In genomic region chr15:90982135-90982534, GRCh38 we compare ENCODE assay signal across 13 cellular contexts. TPM values are rescaled to one million over a fixed set of nuclear protein-coding genes. Genes with fewer than 3 reads are reported as not detected.
DNase-seq lines count a peak whose midpoint lies in the region; ATAC-seq, FAIRE-seq and TF ChIP-seq lines count a peak whose summit lies in the region.
"Had no signal": no experiment of that assay in that cellular context is flagged by ENCODE, and none has a peak within 500 bp of the region (broad histone marks: within the 10 kb centered on the region; RNA-seq: fewer than 3 reads in every experiment).

No MANE protein-coding gene starts in this region.

- H3K4me3 ChIP-seq in HepG2 (replicated peaks in 1 of 3; ENCODE audit: insufficient read depth in 1 of 3, low read depth in 2 of 3, low read length in 3 of 3) (no peak overlapping the region), right lobe of liver (no peak overlapping the region)

- H3K79me2 ChIP-seq in HepG2 (ENCODE audit: insufficient read depth, low read length), result peaks cover 27% of the 10 kb centered on the region

- no peak for TF ChIP-seq CTCF in HepG2 (CRISPR knock-in tag; IDR thresholded peaks at IDR 0.05)
- no peak for TF ChIP-seq CTCF in right lobe of liver (IDR thresholded peaks at IDR 0.05)

- BruUV-seq in HepG2 (replicated peaks; lab: Mats Ljungman, UMichigan), result no TSS peak

- no peak for DNase-seq in HepG2 (ENCODE audit: low spot score)
- DNase-seq in right lobe of liver, result no peak
- DNase-seq in SIG-M5 (lab: John Stamatoyannopoulos, UW), result peak; percentile 2
- DNase-seq in NCI-H2227 treated with DMSO at 0.1 percent for 48 hours (lab: John Stamatoyannopoulos, UW), result no peak
- DNase-seq in KBM-7, result no peak
- no peak for DNase-seq in putamen (ENCODE audit: low spot score)
- DNase-seq in NCI-H1417 (lab: John Stamatoyannopoulos, UW), result no peak
- DNase-seq: CD4-positive, alpha-beta T cell; NCI-H2171 treated with DMSO at 0.1 percent for 48 hours had no signal

- H3K9me3 ChIP-seq in HepG2 (ENCODE audit: low read length) (no peaks in the 10 kb centered on the region), right lobe of liver (no peaks in the 10 kb centered on the region)

- TF ChIP-seq RAD21 in HepG2 (CRISPR knock-in tag; IDR thresholded peaks at IDR 0.05), result no peak

- H4K20me1 ChIP-seq in HepG2 (ENCODE audit: insufficient read depth, low read length), result no peaks in the 10 kb centered on the region

- H3K4me1 ChIP-seq in HepG2 (ENCODE audit: insufficient read depth, low read length), result no peaks in the 10 kb centered on the region
- H3K4me1 ChIP-seq in right lobe of liver, result no peaks in the 10 kb centered on the region

- no peaks in the 10 kb centered on the region for H3K27me3 ChIP-seq in HepG2 (ENCODE audit: control insufficient read depth in 1 of 2, insufficient read depth in 2 of 2, low read length in 2 of 2)
- no peaks in the 10 kb centered on the region for H3K27me3 ChIP-seq in right lobe of liver

- POLR2A ChIA-PET in HepG2 (lab: Yijun Ruan, JAX), result no interaction called here

- H3K9ac ChIP-seq in HepG2 (ENCODE audit: insufficient read depth, low read depth, low read length), result no peak overlapping the region

- WGBS in HepG2 (ENCODE audit: low lambda C conversion rate), result 99% methylated on average over 5 of the region's 5 CpGs
- 97% methylated on average over 5 of the region's 5 CpGs for WGBS in right lobe of liver (ENCODE audit: insufficient coverage, low coverage, low lambda C conversion rate, missing lambda C conversion rate)

- H3K27ac ChIP-seq in HepG2 (ENCODE audit: extremely low read length, insufficient read depth, low read length) (no peak overlapping the region), right lobe of liver (no peak overlapping the region)
- H3K27ac ChIP-seq: HL-60 had no signal

- peaks cover 16 to 73% of the 10 kb centered on the region in 2 experiments for H3K36me3 ChIP-seq in HepG2 (replicated peaks in 1 of 2; ENCODE audit: control insufficient read depth in 1 of 2, insufficient read depth in 2 of 2, low read length in 2 of 2)
- no peaks in the 10 kb centered on the region for H3K36me3 ChIP-seq in right lobe of liver

- ATAC-seq in HepG2, result no peak
- no peak for ATAC-seq in right lobe of liver
- peak; percentile 30 for ATAC-seq in HG03039 (IDR thresholded peaks at IDR 0.05; ENCODE audit: unreplicated experiment)
- ATAC-seq: left lobe of liver had no signal

- intact Hi-C loops in HepG2 (cut with micrococcal nuclease; ENCODE audit: unreplicated experiment) (no loop called here), right lobe of liver (cut with DNase I) (no loop called here)

- TF ChIP-seq EP300 in HepG2 (IDR thresholded peaks at IDR 0.05; ENCODE audit: low read depth in 2 of 2, low read length in 2 of 2) (no peak), HepG2 (CRISPR knock-in tag; IDR thresholded peaks at IDR 0.05; ENCODE audit: borderline replicate concordance) (no peak)

- TF ChIP-seq POLR2A in HepG2 (IDR thresholded peaks at IDR 0.05; ENCODE audit: insufficient read depth in 1 of 2, low read depth in 2 of 2, low read length in 2 of 2), result no peak
- TF ChIP-seq POLR2A in right lobe of liver (IDR thresholded peaks at IDR 0.05), result no peak

- H3K4me2 ChIP-seq in HepG2 (ENCODE audit: low read depth, low read length), result no peak overlapping the region

- CTCF ChIA-PET in HepG2 (lab: Yijun Ruan, JAX; ENCODE audit: low intra/inter-chr PET ratio, low total read pairs), result no interaction called here

- no peak for FAIRE-seq in HepG2 (lab: Jason Lieb, UNC)
- FAIRE-seq: endometrium had no signal

- no peak overlapping the region for H2AFZ ChIP-seq in HepG2 (ENCODE audit: low read length)

- in situ Hi-C loops in HepG2 (cut with HindIII; ENCODE audit: extremely low pct_ligation_motif_present, low pct_unique_long_range_greater_than_20kb) (no loop called here), KBM-7 (cut with MboI; ENCODE audit: low pct_unique_long_range_greater_than_20kb, low sequenced_read_pairs) (no loop called here)

RNA-seq across cellular contexts. Expression of gene PRC1, which starts 12.2 kb away (rescaled TPM):
- 162 and 214 TPM in 2 replicates for total RNA-seq in HepG2 (2016; rRNA removed; fragmentation: Illumina TruSeq; extraction: Trizol)
- total RNA-seq in HepG2 (2016; cell fraction: cytosol; rRNA removed; fragmentation: Illumina TruSeq; extraction: Trizol; ENCODE audit: low read depth), result 34.9 and 40.5 TPM in 2 replicates
- total RNA-seq in HepG2 (2016; cell fraction: insoluble cytoplasmic fraction; rRNA removed; fragmentation: Illumina TruSeq; extraction: Trizol), result 154 and 213 TPM in 2 replicates
- 43.7 and 44.0 TPM in 2 replicates for total RNA-seq in HepG2 (2016; cell fraction: membrane; rRNA removed; fragmentation: Illumina TruSeq; extraction: Trizol)
- total RNA-seq in HepG2 (2016; cell fraction: nucleus; rRNA removed; fragmentation: Illumina TruSeq; extraction: Trizol), result 138 and 141 TPM in 2 replicates
- 85.1 and 137 TPM in 2 replicates for polyA plus RNA-seq in HepG2 (2011; rRNA removed)
- 79.0 and 105 TPM in 2 replicates for polyA plus RNA-seq in HepG2 (2011; cell fraction: cytosol; rRNA removed)
- 141 and 237 TPM in 2 replicates for polyA plus RNA-seq in HepG2 (2011; cell fraction: nucleus; rRNA removed)
- 46.3 and 69.1 TPM in 2 replicates for polyA plus RNA-seq in HepG2 (2012)
- polyA plus RNA-seq in HepG2 (2016; cell fraction: cytosol; fragmentation: Illumina TruSeq; extraction: Trizol; ENCODE audit: low read depth), result 7.9 and 8.3 TPM in 2 replicates
- polyA plus RNA-seq in HepG2 (2016; cell fraction: insoluble cytoplasmic fraction; fragmentation: Illumina TruSeq; extraction: Trizol; ENCODE audit: low read depth), result 161 and 179 TPM in 2 replicates
- polyA plus RNA-seq in HepG2 (2016; cell fraction: membrane; fragmentation: Illumina TruSeq; extraction: Trizol; ENCODE audit: low read depth), result 21.4 and 24.5 TPM in 2 replicates
- 138 and 146 TPM in 2 replicates for polyA plus RNA-seq in HepG2 (2016; cell fraction: nucleus; fragmentation: Illumina TruSeq; extraction: Trizol; ENCODE audit: insufficient read depth, low read depth)
- 266 and 946 TPM in 2 replicates for polyA minus RNA-seq in HepG2 (2011; rRNA and poly(A)+ RNA removed; ENCODE audit: low replicate concordance)
- polyA minus RNA-seq in HepG2 (2011; cell fraction: cytosol; rRNA and poly(A)+ RNA removed), result 56.3 and 76.3 TPM in 2 replicates
- polyA minus RNA-seq in HepG2 (2011; cell fraction: nucleus; rRNA and poly(A)+ RNA removed), result 88.1 and 114 TPM in 2 replicates
- 1 to 10 TPM; 1.2 to 8.8 (median 4.3) TPM for total RNA-seq in right lobe of liver

RNA-seq across cellular contexts. Expression of gene RCCD1, which starts 27.5 kb away (rescaled TPM):
- total RNA-seq in HepG2 (2016; rRNA removed; fragmentation: Illumina TruSeq; extraction: Trizol), result 10.0 and 15.1 TPM in 2 replicates
- total RNA-seq in HepG2 (2016; cell fraction: cytosol; rRNA removed; fragmentation: Illumina TruSeq; extraction: Trizol; ENCODE audit: low read depth), result 6.0 TPM in 2 replicates
- total RNA-seq in HepG2 (2016; cell fraction: insoluble cytoplasmic fraction; rRNA removed; fragmentation: Illumina TruSeq; extraction: Trizol), result 9.7 and 17.0 TPM in 2 replicates
- total RNA-seq in HepG2 (2016; cell fraction: membrane; rRNA removed; fragmentation: Illumina TruSeq; extraction: Trizol), result 7.6 and 8.9 TPM in 2 replicates
- total RNA-seq in HepG2 (2016; cell fraction: nucleus; rRNA removed; fragmentation: Illumina TruSeq; extraction: Trizol), result 9.4 and 11.4 TPM in 2 replicates
- polyA plus RNA-seq in HepG2 (2011; rRNA removed), result 12.9 and 14.1 TPM in 2 replicates
- 6.2 and 8.5 TPM in 2 replicates for polyA plus RNA-seq in HepG2 (2011; cell fraction: cytosol; rRNA removed)
- 61.8 and 71.8 TPM in 2 replicates for polyA plus RNA-seq in HepG2 (2011; cell fraction: nucleus; rRNA removed)
- 14.2 and 14.4 TPM in 2 replicates for polyA plus RNA-seq in HepG2 (2012)
- polyA plus RNA-seq in HepG2 (2016; cell fraction: cytosol; fragmentation: Illumina TruSeq; extraction: Trizol; ENCODE audit: low read depth), result 2.2 and 3.1 TPM in 2 replicates
- 11.9 and 21.8 TPM in 2 replicates for polyA plus RNA-seq in HepG2 (2016; cell fraction: insoluble cytoplasmic fraction; fragmentation: Illumina TruSeq; extraction: Trizol; ENCODE audit: low read depth)
- 5.0 and 5.7 TPM in 2 replicates for polyA plus RNA-seq in HepG2 (2016; cell fraction: membrane; fragmentation: Illumina TruSeq; extraction: Trizol; ENCODE audit: low read depth)
- polyA plus RNA-seq in HepG2 (2016; cell fraction: nucleus; fragmentation: Illumina TruSeq; extraction: Trizol; ENCODE audit: insufficient read depth, low read depth), result 25.8 and 26.4 TPM in 2 replicates
- 5.9 and 24.5 TPM in 2 replicates for polyA minus RNA-seq in HepG2 (2011; rRNA and poly(A)+ RNA removed; ENCODE audit: low replicate concordance)
- polyA minus RNA-seq in HepG2 (2011; cell fraction: cytosol; rRNA and poly(A)+ RNA removed), result 3.3 and 3.4 TPM in 2 replicates
- 11.7 and 13.4 TPM in 2 replicates for polyA minus RNA-seq in HepG2 (2011; cell fraction: nucleus; rRNA and poly(A)+ RNA removed)
- 1 to 10 TPM; 4.8 to 7.9 (median 6.6) TPM for total RNA-seq in right lobe of liver

RNA-seq across cellular contexts. Expression of gene VPS33B, which starts 40.3 kb away (rescaled TPM):
- 14.7 and 16.5 TPM in 2 replicates for total RNA-seq in HepG2 (2016; rRNA removed; fragmentation: Illumina TruSeq; extraction: Trizol)
- total RNA-seq in HepG2 (2016; cell fraction: cytosol; rRNA removed; fragmentation: Illumina TruSeq; extraction: Trizol; ENCODE audit: low read depth), result 3.4 and 4.8 TPM in 2 replicates
- 12.1 and 16.4 TPM in 2 replicates for total RNA-seq in HepG2 (2016; cell fraction: insoluble cytoplasmic fraction; rRNA removed; fragmentation: Illumina TruSeq; extraction: Trizol)
- 5.4 and 6.5 TPM in 2 replicates for total RNA-seq in HepG2 (2016; cell fraction: membrane; rRNA removed; fragmentation: Illumina TruSeq; extraction: Trizol)
- 16.0 and 19.0 TPM in 2 replicates for total RNA-seq in HepG2 (2016; cell fraction: nucleus; rRNA removed; fragmentation: Illumina TruSeq; extraction: Trizol)
- 13.9 and 15.8 TPM in 2 replicates for polyA plus RNA-seq in HepG2 (2011; rRNA removed)
- polyA plus RNA-seq in HepG2 (2011; cell fraction: cytosol; rRNA removed), result 8.6 and 9.1 TPM in 2 replicates
- polyA plus RNA-seq in HepG2 (2011; cell fraction: nucleus; rRNA removed), result 28.2 and 31.1 TPM in 2 replicates
- polyA plus RNA-seq in HepG2 (2012), result 11.3 and 11.4 TPM in 2 replicates
- 2.7 and 2.8 TPM in 2 replicates for polyA plus RNA-seq in HepG2 (2016; cell fraction: cytosol; fragmentation: Illumina TruSeq; extraction: Trizol; ENCODE audit: low read depth)
- 10.7 and 15.3 TPM in 2 replicates for polyA plus RNA-seq in HepG2 (2016; cell fraction: insoluble cytoplasmic fraction; fragmentation: Illumina TruSeq; extraction: Trizol; ENCODE audit: low read depth)
- polyA plus RNA-seq in HepG2 (2016; cell fraction: membrane; fragmentation: Illumina TruSeq; extraction: Trizol; ENCODE audit: low read depth), result 5.2 and 5.4 TPM in 2 replicates
- 23.6 and 33.7 TPM in 2 replicates for polyA plus RNA-seq in HepG2 (2016; cell fraction: nucleus; fragmentation: Illumina TruSeq; extraction: Trizol; ENCODE audit: insufficient read depth, low read depth)
- 11.9 and 12.6 TPM in 2 replicates for polyA minus RNA-seq in HepG2 (2011; rRNA and poly(A)+ RNA removed; ENCODE audit: low replicate concordance)
- 5.0 and 8.8 TPM in 2 replicates for polyA minus RNA-seq in HepG2 (2011; cell fraction: cytosol; rRNA and poly(A)+ RNA removed)
- polyA minus RNA-seq in HepG2 (2011; cell fraction: nucleus; rRNA and poly(A)+ RNA removed), result 13.9 and 15.2 TPM in 2 replicates
- total RNA-seq in right lobe of liver, result 1 to 10 TPM; 4.2 to 7.3 (median 6.5) TPM

RNA-seq across cellular contexts. Expression of gene UNC45A, which starts 47.0 kb away (rescaled TPM):
- total RNA-seq in HepG2 (2016; rRNA removed; fragmentation: Illumina TruSeq; extraction: Trizol) (39.2 and 39.7 TPM in 2 replicates), right lobe of liver (10 to 100 TPM; 13.3 to 33.0 (median 25.4) TPM)
- total RNA-seq in HepG2 (2016; cell fraction: cytosol; rRNA removed; fragmentation: Illumina TruSeq; extraction: Trizol; ENCODE audit: low read depth), result 7.4 and 8.3 TPM in 2 replicates
- total RNA-seq in HepG2 (2016; cell fraction: insoluble cytoplasmic fraction; rRNA removed; fragmentation: Illumina TruSeq; extraction: Trizol), result 37.2 and 42.0 TPM in 2 replicates
- total RNA-seq in HepG2 (2016; cell fraction: membrane; rRNA removed; fragmentation: Illumina TruSeq; extraction: Trizol), result 10.7 and 11.5 TPM in 2 replicates
- 29.9 and 30.4 TPM in 2 replicates for total RNA-seq in HepG2 (2016; cell fraction: nucleus; rRNA removed; fragmentation: Illumina TruSeq; extraction: Trizol)
- polyA plus RNA-seq in HepG2 (2011; rRNA removed), result 33.8 and 39.6 TPM in 2 replicates
- 28.5 and 36.4 TPM in 2 replicates for polyA plus RNA-seq in HepG2 (2011; cell fraction: cytosol; rRNA removed)
- 128 and 143 TPM in 2 replicates for polyA plus RNA-seq in HepG2 (2011; cell fraction: nucleus; rRNA removed)
- 23.6 and 29.6 TPM in 2 replicates for polyA plus RNA-seq in HepG2 (2012)
- polyA plus RNA-seq in HepG2 (2016; cell fraction: cytosol; fragmentation: Illumina TruSeq; extraction: Trizol; ENCODE audit: low read depth), result 3.2 and 3.8 TPM in 2 replicates
- 31.6 and 37.2 TPM in 2 replicates for polyA plus RNA-seq in HepG2 (2016; cell fraction: insoluble cytoplasmic fraction; fragmentation: Illumina TruSeq; extraction: Trizol; ENCODE audit: low read depth)
- 6.4 and 8.0 TPM in 2 replicates for polyA plus RNA-seq in HepG2 (2016; cell fraction: membrane; fragmentation: Illumina TruSeq; extraction: Trizol; ENCODE audit: low read depth)
- polyA plus RNA-seq in HepG2 (2016; cell fraction: nucleus; fragmentation: Illumina TruSeq; extraction: Trizol; ENCODE audit: insufficient read depth, low read depth), result 52.0 and 53.3 TPM in 2 replicates
- 77.7 and 119 TPM in 2 replicates for polyA minus RNA-seq in HepG2 (2011; rRNA and poly(A)+ RNA removed; ENCODE audit: low replicate concordance)
- 23.5 and 25.8 TPM in 2 replicates for polyA minus RNA-seq in HepG2 (2011; cell fraction: cytosol; rRNA and poly(A)+ RNA removed)
- polyA minus RNA-seq in HepG2 (2011; cell fraction: nucleus; rRNA and poly(A)+ RNA removed), result 37.1 and 48.0 TPM in 2 replicates

RNA-seq across cellular contexts. Expression of gene HDDC3, which starts 49.8 kb away (rescaled TPM):
- total RNA-seq in HepG2 (2016; rRNA removed; fragmentation: Illumina TruSeq; extraction: Trizol), result 28.3 and 30.0 TPM in 2 replicates
- total RNA-seq in HepG2 (2016; cell fraction: cytosol; rRNA removed; fragmentation: Illumina TruSeq; extraction: Trizol; ENCODE audit: low read depth), result 9.5 and 9.9 TPM in 2 replicates
- 29.5 and 31.1 TPM in 2 replicates for total RNA-seq in HepG2 (2016; cell fraction: insoluble cytoplasmic fraction; rRNA removed; fragmentation: Illumina TruSeq; extraction: Trizol)
- 19.0 and 21.4 TPM in 2 replicates for total RNA-seq in HepG2 (2016; cell fraction: membrane; rRNA removed; fragmentation: Illumina TruSeq; extraction: Trizol)
- total RNA-seq in HepG2 (2016; cell fraction: nucleus; rRNA removed; fragmentation: Illumina TruSeq; extraction: Trizol), result 14.9 and 16.3 TPM in 2 replicates
- polyA plus RNA-seq in HepG2 (2011; rRNA removed), result 18.7 and 21.7 TPM in 2 replicates
- polyA plus RNA-seq in HepG2 (2011; cell fraction: cytosol; rRNA removed), result 21.7 and 23.0 TPM in 2 replicates
- 18.2 and 23.4 TPM in 2 replicates for polyA plus RNA-seq in HepG2 (2011; cell fraction: nucleus; rRNA removed)
- 12.4 and 14.3 TPM in 2 replicates for polyA plus RNA-seq in HepG2 (2012)
- 15.3 and 16.8 TPM in 2 replicates for polyA plus RNA-seq in HepG2 (2016; cell fraction: cytosol; fragmentation: Illumina TruSeq; extraction: Trizol; ENCODE audit: low read depth)
- 32.6 and 35.8 TPM in 2 replicates for polyA plus RNA-seq in HepG2 (2016; cell fraction: insoluble cytoplasmic fraction; fragmentation: Illumina TruSeq; extraction: Trizol; ENCODE audit: low read depth)
- 20.1 and 22.5 TPM in 2 replicates for polyA plus RNA-seq in HepG2 (2016; cell fraction: membrane; fragmentation: Illumina TruSeq; extraction: Trizol; ENCODE audit: low read depth)
- 23.2 and 27.0 TPM in 2 replicates for polyA plus RNA-seq in HepG2 (2016; cell fraction: nucleus; fragmentation: Illumina TruSeq; extraction: Trizol; ENCODE audit: insufficient read depth, low read depth)
- polyA minus RNA-seq in HepG2 (2011; rRNA and poly(A)+ RNA removed; ENCODE audit: low replicate concordance), result 12.2 and 28.5 TPM in 2 replicates
- polyA minus RNA-seq in HepG2 (2011; cell fraction: cytosol; rRNA and poly(A)+ RNA removed), result 8.2 and 8.6 TPM in 2 replicates
- polyA minus RNA-seq in HepG2 (2011; cell fraction: nucleus; rRNA and poly(A)+ RNA removed), result 13.3 and 14.7 TPM in 2 replicates
- total RNA-seq in right lobe of liver, result 10 to 100 TPM in 4 of 6 experiments, 1 to 10 TPM in 2; 8.8 to 17.6 (median 11.5) TPM
